3 cellular contexts compared by ENCODE assay signal in genomic region chr22:27655582-27656185, GRCh38.
TF ChIP-seq lines count a peak whose summit lies in the region.

No MANE protein-coding gene starts in this region.

TF ChIP-seq in IMR-90, 13 proteins besides CTCF, POLR2A, EP300 and RAD21:
- TF ChIP-seq RCOR1 (IDR thresholded peaks at IDR 0.05; ENCODE audit: insufficient replicate concordance, low read length) (no peak), NFE2L2 (IDR thresholded peaks at IDR 0.05; ENCODE audit: low read depth, low read length) (no peak), SMC3 (IDR thresholded peaks at IDR 0.05; ENCODE audit: low read depth, low read length) (no peak), MXI1 (IDR thresholded peaks at IDR 0.05; ENCODE audit: borderline replicate concordance, low read depth, low read length) (no peak), RFX5 (IDR thresholded peaks at IDR 0.05; ENCODE audit: low read depth, low read length) (no peak), USF2 (IDR thresholded peaks at IDR 0.05; ENCODE audit: low read depth, low read length) (no peak), CHD1 (IDR thresholded peaks at IDR 0.05; ENCODE audit: low read depth, low read length) (no peak), BHLHE40 (IDR thresholded peaks at IDR 0.05; ENCODE audit: low read depth, low read length) (no peak), MAZ (IDR thresholded peaks at IDR 0.05; ENCODE audit: borderline replicate concordance, low read depth, low read length) (no peak), FOS (IDR thresholded peaks at IDR 0.05; ENCODE audit: low read depth, low read length) (no peak), ELK1 (IDR thresholded peaks at IDR 0.05; ENCODE audit: borderline replicate concordance, low read depth, low read length) (no peak), MAFK (IDR thresholded peaks at IDR 0.05; ENCODE audit: low read depth, low read length) (no peak), CEBPB (IDR thresholded peaks at IDR 0.05; ENCODE audit: low read depth, low read length) (no peak)

TF ChIP-seq in H1, 55 proteins besides CTCF, POLR2A, EP300 and RAD21:
- TF ChIP-seq USF2 (IDR thresholded peaks at IDR 0.05; ENCODE audit: low read length) = no peak
- no peak for TF ChIP-seq BCL11A (IDR thresholded peaks at IDR 0.05; ENCODE audit: low read depth in 2 of 2, low read length in 2 of 2)
- TF ChIP-seq TAF7 (optimal IDR thresholded peaks at IDR 0.05; ENCODE audit: borderline replicate concordance, low read depth, low read length) = no peak
- TF ChIP-seq FOSL1 (IDR thresholded peaks at IDR 0.05; ENCODE audit: insufficient read depth, low read depth, low read length) = no peak
- no peak for TF ChIP-seq NRF1 (IDR thresholded peaks at IDR 0.05; ENCODE audit: low read depth, low read length)
- TF ChIP-seq RFX5 (IDR thresholded peaks at IDR 0.05; ENCODE audit: borderline replicate concordance, low read depth, low read length) = no peak
- TF ChIP-seq CBX8 (IDR thresholded peaks at IDR 0.05; ENCODE audit: borderline replicate concordance, low read depth, low read length) = no peak
- TF ChIP-seq ATF2 (IDR thresholded peaks at IDR 0.05; ENCODE audit: low read length) = no peak
- TF ChIP-seq SP1 (IDR thresholded peaks at IDR 0.05; ENCODE audit: low read depth, low read length) = no peak

TF ChIP-seq in SK-N-SH treated with all-trans-retinoic acid at 6 μM for 48 hours, 23 proteins besides CTCF, POLR2A, EP300 and RAD21:
- TF ChIP-seq ZFP3 (CRISPR knock-in tag; IDR thresholded peaks at IDR 0.05) = no peak
- TF ChIP-seq ZNF8 (CRISPR knock-in tag; IDR thresholded peaks at IDR 0.05) = no peak
- TF ChIP-seq ZFP30 (CRISPR knock-in tag; IDR thresholded peaks at IDR 0.05) = no peak
